Comparison of ENCODE assay signal across 7 cellular contexts in genomic region chr9:137300607-137301085, GRCh38. TPM values are rescaled to one million over a fixed set of nuclear protein-coding genes. Genes with fewer than 3 reads are reported as not detected.
DNase-seq lines count a peak whose midpoint lies in the region; ATAC-seq and TF ChIP-seq lines count a peak whose summit lies in the region.
"Had no signal": no experiment of that assay in that cellular context is flagged by ENCODE, and none has a peak within 500 bp of the region (broad histone marks: within the 10 kb centered on the region; RNA-seq: fewer than 3 reads in every experiment).

No MANE protein-coding gene starts in this region.

- H3K36me3 ChIP-seq in endodermal cell (ENCODE audit: control insufficient read depth, insufficient read depth, low read length): no peaks in the 10 kb centered on the region
- no peaks in the 10 kb centered on the region for H3K36me3 ChIP-seq in skeletal muscle tissue (ENCODE audit: control insufficient read depth in 3 of 3, insufficient read depth in 3 of 3, low read length in 3 of 3)

- peak overlapping the region; percentile 71 for H3K4me3 Mint-ChIP-seq in endodermal cell

- peak; percentile 76 for DNase-seq in NCI-H82 (lab: John Stamatoyannopoulos, UW)
- no peak for DNase-seq in NCI-H82 treated with DMSO at 0.1 percent for 48 hours (lab: John Stamatoyannopoulos, UW; ENCODE audit: unreplicated experiment)
- peak; percentile 84 for DNase-seq in endodermal cell
- DNase-seq in activated CD4-positive, alpha-beta T cell treated with anti-CD3 and anti-CD28 coated beads, Interleukin-2, amount 50 U/mL, for 4 hours: no peak

- no peaks in the 10 kb centered on the region for H3K9me3 Mint-ChIP-seq in endodermal cell

- H3K4me1 ChIP-seq in endodermal cell (ENCODE audit: control insufficient read depth, insufficient read depth, low read length): peaks cover 3% of the 10 kb centered on the region
- H3K4me1 ChIP-seq in skeletal muscle tissue (ENCODE audit: control insufficient read depth in 3 of 3, insufficient read depth in 3 of 3, low read length in 3 of 3): peaks cover 32 to 45% (median 34%) of the 10 kb centered on the region in 3 donors

- peaks cover 27% of the 10 kb centered on the region for H3K4me1 Mint-ChIP-seq in endodermal cell

- ATAC-seq in GM21423 (IDR thresholded peaks at IDR 0.05; ENCODE audit: unreplicated experiment): no peak

- H3K27me3 Mint-ChIP-seq in endodermal cell (ENCODE audit: insufficient read depth): peaks cover 43% of the 10 kb centered on the region

- H3K27me3 ChIP-seq in endodermal cell (ENCODE audit: control insufficient read depth, insufficient read depth, low read length, poor library complexity, severe bottlenecking): peaks cover 58% of the 10 kb centered on the region
- H3K27me3 ChIP-seq in skeletal muscle tissue (ENCODE audit: control insufficient read depth in 3 of 3, insufficient read depth in 3 of 3, low read length in 3 of 3): peaks cover 34 to 80% (median 67%) of the 10 kb centered on the region in 3 donors

- peak overlapping the region; percentile 65 for H3K27ac Mint-ChIP-seq in endodermal cell

- WGBS in endodermal cell (ENCODE audit: insufficient coverage in 1 of 2, insufficient read length in 1 of 2), 2 experiments: 0 to 1% methylated on average over 1 to 23 of the region's 23 CpGs

- H3K27ac ChIP-seq in endodermal cell (ENCODE audit: low read depth, low read length): peak overlapping the region; percentile 72
- H3K27ac ChIP-seq in skeletal muscle tissue (ENCODE audit: low read depth, low read length): peak overlapping the region; percentile 56
- H3K27ac ChIP-seq: epithelial cell of prostate had no signal

- no peak for TF ChIP-seq CTCF in endodermal cell (conservative IDR thresholded peaks at IDR 0.05)

- no peaks in the 10 kb centered on the region for H3K36me3 Mint-ChIP-seq in endodermal cell (ENCODE audit: low read depth)

- H3K9ac ChIP-seq in endodermal cell (ENCODE audit: extremely low read depth, low read length, poor library complexity, severe bottlenecking) (peak overlapping the region; percentile 66), skeletal muscle tissue (ENCODE audit: low read depth in 1 of 3, low read length in 3 of 3) (peak overlapping the region; percentile 43 to 74 (median 45))

- H3K9me3 ChIP-seq in endodermal cell (ENCODE audit: control insufficient read depth, low read length) (no peaks in the 10 kb centered on the region), skeletal muscle tissue (ENCODE audit: control insufficient read depth in 3 of 3, low read length in 3 of 3) (no peaks in the 10 kb centered on the region)

- H3K4me3 ChIP-seq in endodermal cell (ENCODE audit: low read length) (peak overlapping the region; percentile 90), skeletal muscle tissue (ENCODE audit: low read length in 3 of 3) (peak overlapping the region; percentile 43 to 62 (median 56))

RNA-seq across cellular contexts. Expression of gene NRARP, which starts 1.4 kb away (rescaled TPM):
- total RNA-seq in endodermal cell (10 to 100 TPM; 12.1 to 12.9 TPM), skeletal muscle tissue (2.1 TPM)
- 59.0 TPM for polyA plus RNA-seq in endodermal cell (2013, experiment 1 of 2)
- 52.6 TPM for polyA plus RNA-seq in endodermal cell (2013, experiment 2 of 2)

RNA-seq across cellular contexts. Expression of gene TOR4A, which starts 23.1 kb away (rescaled TPM):
- total RNA-seq in endodermal cell (10 to 100 TPM; 14.2 to 18.9 TPM), skeletal muscle tissue (2.1 TPM)
- 4.6 TPM for polyA plus RNA-seq in endodermal cell (2013, experiment 1 of 2)
- polyA plus RNA-seq in endodermal cell (2013, experiment 2 of 2): 5.1 TPM

RNA-seq across cellular contexts. Expression of gene NELFB, which starts 45.5 kb away (rescaled TPM):
- total RNA-seq in endodermal cell: 10 to 100 TPM; 73.3 to 86.6 TPM
- 56.8 TPM for polyA plus RNA-seq in endodermal cell (2013, experiment 1 of 2)
- polyA plus RNA-seq in endodermal cell (2013, experiment 2 of 2): 55.1 TPM
- total RNA-seq in skeletal muscle tissue: 33.9 TPM

RNA-seq across cellular contexts. Expression of gene STPG3, which starts 49.6 kb away (rescaled TPM):
- total RNA-seq in endodermal cell (not detected), skeletal muscle tissue (not detected)
- not detected for polyA plus RNA-seq in endodermal cell (2013, experiment 1 of 2)
- not detected for polyA plus RNA-seq in endodermal cell (2013, experiment 2 of 2)

RNA-seq across cellular contexts. Expression of gene TUBB4B, which starts 59.6 kb away (rescaled TPM):
- total RNA-seq in endodermal cell (100 to 1,000 TPM; 328 to 415 TPM), skeletal muscle tissue (97.1 TPM)
- polyA plus RNA-seq in endodermal cell (2013, experiment 1 of 2): 395 TPM
- 425 TPM for polyA plus RNA-seq in endodermal cell (2013, experiment 2 of 2)

Comparison
In these comparisons a context has a peak if more than half of its experiments do, and no peak if none do; other contexts are left out.
1. DNase-seq: peak in NCI-H82 (single experiment) and endodermal cell (single experiment); none in NCI-H82 treated with DMSO at 0.1 percent for 48 hours (single experiment) and activated CD4-positive, alpha-beta T cell treated with anti-CD3 and anti-CD28 coated beads, Interleukin-2, amount 50 U/mL, for 4 hours (0 of 2).